In genomic region chr10:7896297-7896696, GRCh38 we compare ENCODE assay signal across 27 cellular contexts.
"Had no signal": no experiment of that assay in that cellular context is flagged by ENCODE, and none has a peak within 500 bp of the region (broad histone marks: within the 10 kb centered on the region; RNA-seq: fewer than 3 reads in every experiment).

No MANE protein-coding gene starts in this region.

- H3K9me3 Mint-ChIP-seq: dendritic cell treated with granulocyte-macrophage colony-stimulating factor and Interleukin-4, amounts not matched to agents 40 ng/mL and 50 ng/mL, for 4 days; endodermal cell; mesothelial cell of epicardium; naive thymus-derived CD4-positive, alpha-beta T cell; nephron had no signal

- H3K4me1 ChIP-seq: colonic mucosa, gastrocnemius medialis, prostate gland, testis had no signal

- DNase-seq: colonic mucosa; effector CD8-positive, alpha-beta T cell; endodermal cell; foreskin fibroblast; gastrocnemius medialis; head of caudate nucleus; mesenchymal stem cell; mucosa of descending colon; naive thymus-derived CD4-positive, alpha-beta T cell; nucleus accumbens; right cardiac atrium; sigmoid colon; spleen; stimulated activated CD4-positive, alpha-beta T cell treated with anti-CD3 and anti-CD28 coated beads, Interleukin-4, amount 100 ng/mL, for 4 hours; stimulated activated naive CD4-positive, alpha-beta T cell; substantia nigra; testis; tibial artery; upper lobe of left lung had no signal

- H3K27ac Mint-ChIP-seq: dendritic cell treated with granulocyte-macrophage colony-stimulating factor and Interleukin-4, amounts not matched to agents 40 ng/mL and 50 ng/mL, for 4 days; endodermal cell; mesothelial cell of epicardium; naive thymus-derived CD4-positive, alpha-beta T cell; nephron had no signal

- H3K9me3 ChIP-seq: colonic mucosa, gastrocnemius medialis, mucosa of descending colon, prostate gland, sigmoid colon, spleen, testis, tibial artery, upper lobe of left lung had no signal

- H3K4me3 ChIP-seq: colonic mucosa, gastrocnemius medialis, mucosa of descending colon, prostate gland, sigmoid colon, skin epidermis, spleen, testis, tibial artery, upper lobe of left lung had no signal

- H3K4me3 Mint-ChIP-seq: dendritic cell treated with granulocyte-macrophage colony-stimulating factor and Interleukin-4, amounts not matched to agents 40 ng/mL and 50 ng/mL, for 4 days; endodermal cell; mesothelial cell of epicardium; naive thymus-derived CD4-positive, alpha-beta T cell; nephron had no signal

- H3K27me3 Mint-ChIP-seq: dendritic cell treated with granulocyte-macrophage colony-stimulating factor and Interleukin-4, amounts not matched to agents 40 ng/mL and 50 ng/mL, for 4 days; naive thymus-derived CD4-positive, alpha-beta T cell had no signal

- H3K27ac ChIP-seq: colonic mucosa, epithelial cell of prostate, gastrocnemius medialis, prostate gland, sigmoid colon, skin epidermis, spleen, tibial artery, upper lobe of left lung had no signal

- H3K27me3 ChIP-seq: colonic mucosa, gastrocnemius medialis, sigmoid colon, spleen, testis, tibial artery, upper lobe of left lung had no signal

- ATAC-seq: esophagus mucosa; gastrocnemius medialis; left lobe of liver; mucosa of descending colon; naive thymus-derived CD4-positive, alpha-beta T cell; right cardiac atrium had no signal

- H3K36me3 ChIP-seq: colonic mucosa, prostate gland had no signal
